Comparison of ENCODE assay signal across 8 cellular contexts in the genomic region with DNA sequence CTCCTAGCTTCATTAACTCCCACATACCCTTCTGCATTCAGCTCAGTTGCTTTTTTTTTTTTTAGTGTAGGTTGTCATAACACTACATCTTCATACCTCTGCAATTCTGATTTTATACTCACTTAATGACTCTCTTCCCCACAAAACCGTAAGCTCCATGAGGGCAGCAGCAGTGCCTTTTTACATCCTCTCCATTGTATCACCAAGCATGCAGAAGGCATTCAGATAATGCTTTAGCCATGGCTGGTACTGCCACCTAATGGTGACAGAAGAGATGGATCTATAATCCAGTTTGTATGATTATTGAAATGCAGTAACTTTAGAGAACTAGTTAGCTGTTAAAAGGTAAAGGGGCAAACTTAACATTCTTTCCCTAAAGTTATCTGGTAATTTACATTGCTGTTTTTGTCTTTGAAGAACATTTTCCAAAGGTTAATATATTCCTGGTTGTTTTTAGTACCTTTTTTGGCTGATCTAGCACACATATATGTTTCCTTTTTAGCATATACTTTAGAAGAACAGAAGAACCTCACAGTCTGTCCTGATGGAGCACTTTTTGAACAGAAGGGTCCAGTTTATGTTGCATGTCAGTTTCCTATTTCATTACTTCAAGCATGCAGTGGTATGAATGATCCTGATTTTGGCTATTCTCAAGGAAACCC. TPM values are rescaled to one million over a fixed set of nuclear protein-coding genes. Genes with fewer than 3 reads are reported as not detected.
DNase-seq lines count a peak whose midpoint lies in the region; ATAC-seq and TF ChIP-seq lines count a peak whose summit lies in the region.

No MANE protein-coding gene starts in this region.

- TF ChIP-seq CTCF in GM12874 (IDR thresholded peaks at IDR 0.05; ENCODE audit: insufficient read depth, low read depth, low read length) = peak; percentile 48; the same call in 1 of the 2 replicates
- peak; percentile 67 for TF ChIP-seq CTCF in astrocyte of the spinal cord (IDR thresholded peaks at IDR 0.05; ENCODE audit: low read depth, low read length)

- H3K4me3 ChIP-seq in Jurkat, Clone E6-1 (ENCODE audit: low read length) = no peak overlapping the region
- no peak overlapping the region for H3K4me3 ChIP-seq in astrocyte of the spinal cord (ENCODE audit: low read depth, low read length)

- peak; percentile 63 for DNase-seq in ACHN
- peak; percentile 66 for DNase-seq in Jurkat, Clone E6-1 (ENCODE audit: low read depth, low spot score)
- peak; percentile 27 for DNase-seq in SHP77 treated with DMSO at 0.1 percent for 48 hours (lab: John Stamatoyannopoulos, UW)
- peak; percentile 71 for DNase-seq in astrocyte of the spinal cord (ENCODE audit: low read depth, low spot score)
- DNase-seq in iris pigment epithelial cell (ENCODE audit: low read depth) = peak; percentile 68
- peak; percentile 7 for DNase-seq in stimulated activated CD8-positive, alpha-beta memory T cell treated with anti-CD3 and anti-CD28 coated beads, Interleukin-15, amount 100 ng/mL, for 1 hour (ENCODE audit: low read depth)

- no peak for ATAC-seq in HG03039 (IDR thresholded peaks at IDR 0.05; ENCODE audit: unreplicated experiment)

- in situ Hi-C loops in ACHN (cut with HindIII; ENCODE audit: low pct_ligation_motif_present, low pct_unique_long_range_greater_than_20kb, low sequenced_read_pairs) (no loop called here), astrocyte of the spinal cord (cut with HindIII; ENCODE audit: low sequenced_read_pairs) (no loop called here)

RNA-seq across cellular contexts. Expression of gene ATP1B3, which starts 36.8 kb away (rescaled TPM):
- 211 TPM for polyA plus RNA-seq in Jurkat, Clone E6-1 (2012; ENCODE audit: insufficient read depth, insufficient read length)

Comparison
In these comparisons a context has a peak if more than half of its experiments do, and no peak if none do; other contexts are left out.
1. DNase-seq: peak in every context shown above with its lines; median percentile 71 in astrocyte of the spinal cord; 68 in iris pigment epithelial cell; 66 in Jurkat, Clone E6-1; 63 in ACHN; 27 in SHP77 treated with DMSO at 0.1 percent for 48 hours; 7 in stimulated activated CD8-positive, alpha-beta memory T cell treated with anti-CD3 and anti-CD28 coated beads, Interleukin-15, amount 100 ng/mL, for 1 hour.